1 cellular context compared by ENCODE assay signal in the genomic region with DNA sequence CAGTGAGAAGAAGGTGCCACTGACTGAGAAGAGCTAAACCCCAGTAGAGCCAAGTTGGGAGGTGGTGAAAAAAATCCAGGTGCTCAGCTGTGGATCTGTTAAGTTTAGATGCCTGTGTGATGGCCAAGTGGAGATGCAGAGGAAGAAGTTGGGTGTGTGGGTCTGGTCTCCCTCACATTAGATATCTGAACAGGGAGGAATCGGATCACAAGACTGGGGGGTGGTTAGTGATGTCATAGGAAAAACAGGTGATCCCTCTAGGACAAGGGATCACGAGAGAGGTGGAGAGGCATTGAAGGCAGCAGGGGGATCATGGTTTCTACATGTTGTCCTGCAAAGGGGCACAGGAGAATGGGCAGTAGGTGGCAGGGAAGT.
TF ChIP-seq lines count a peak whose summit lies in the region.

No MANE protein-coding gene starts in this region.

TF ChIP-seq in K562, 482 proteins besides CTCF, POLR2A, EP300 and RAD21 (continues in another document):
- TF ChIP-seq HOXB6 (CRISPR knock-in tag; IDR thresholded peaks at IDR 0.05; ENCODE audit: borderline replicate concordance) (no peak), ZFP1 (CRISPR knock-in tag; IDR thresholded peaks at IDR 0.05) (no peak), RBBP5 (IDR thresholded peaks at IDR 0.05; ENCODE audit: borderline replicate concordance, insufficient read depth, low read length, poor library complexity, severe bottlenecking) (peak; percentile 1), CHD2 (IDR thresholded peaks at IDR 0.05; ENCODE audit: low read depth, low read length) (no peak), MAFK (IDR thresholded peaks at IDR 0.05; ENCODE audit: low read length) (no peak), ZNF785 (CRISPR knock-in tag; IDR thresholded peaks at IDR 0.05) (no peak), KLF10 (CRISPR knock-in tag; IDR thresholded peaks at IDR 0.05) (no peak), FUS (optimal IDR thresholded peaks at IDR 0.05; ENCODE audit: low read depth, low read length) (no peak), ZNF830 (CRISPR knock-in tag; IDR thresholded peaks at IDR 0.05) (no peak), SUPT5H (IDR thresholded peaks at IDR 0.05) (no peak), NR1H2 (CRISPR knock-in tag; IDR thresholded peaks at IDR 0.05) (no peak), ZNF511 (CRISPR knock-in tag; IDR thresholded peaks at IDR 0.05) (0 out of 2 replicates have a peak, but pooled peaks have one; percentile 21), ARHGAP35 (IDR thresholded peaks at IDR 0.05; ENCODE audit: partially characterized antibody) (peak; percentile 35), ZNF449 (CRISPR knock-in tag; IDR thresholded peaks at IDR 0.05) (no peak), TCF7 (IDR thresholded peaks at IDR 0.05; ENCODE audit: borderline replicate concordance) (no peak), HDGF (IDR thresholded peaks at IDR 0.05) (peak; percentile 26; the same call in 1 of the 2 replicates), SMARCC2 (IDR thresholded peaks at IDR 0.05; ENCODE audit: low read depth) (no peak), ATF2 (CRISPR knock-in tag; IDR thresholded peaks at IDR 0.05) (no peak), MYBL2 (IDR thresholded peaks at IDR 0.05; ENCODE audit: low read depth) (no peak), MYBL2 (CRISPR knock-in tag; IDR thresholded peaks at IDR 0.05; ENCODE audit: borderline replicate concordance) (no peak), ZNF445 (CRISPR knock-in tag; IDR thresholded peaks at IDR 0.05; ENCODE audit: low read depth) (no peak), POLR2B (IDR thresholded peaks at IDR 0.05; ENCODE audit: low read depth, partially characterized antibody) (no peak), FOXP1 (CRISPR knock-in tag; IDR thresholded peaks at IDR 0.05) (no peak), HMG20A (CRISPR knock-in tag; conservative IDR thresholded peaks at IDR 0.05) (peak; percentile 75; the same call in 1 of the 2 replicates), LARP7 (IDR thresholded peaks at IDR 0.05) (peak; percentile 59; the same call in 1 of the 2 replicates), TBP (optimal IDR thresholded peaks at IDR 0.05; ENCODE audit: low read depth, low read length) (no peak), PPARD (CRISPR knock-in tag; IDR thresholded peaks at IDR 0.05) (no peak), SP2 (IDR thresholded peaks at IDR 0.05; ENCODE audit: extremely low read depth, low read depth, low read length, poor library complexity, severe bottlenecking) (no peak), BACH1 (tag; IDR thresholded peaks at IDR 0.05) (no peak), BRF1 (IDR thresholded peaks at IDR 0.05; ENCODE audit: borderline replicate concordance, extremely low read depth, insufficient read length) (no peak), FIP1L1 (IDR thresholded peaks at IDR 0.05; ENCODE audit: low read depth, low read length, poor library complexity, severe bottlenecking) (no peak), ARID3A (IDR thresholded peaks at IDR 0.05; ENCODE audit: borderline replicate concordance, low read depth, low read length) (no peak), ZNF41 (CRISPR knock-in tag; conservative IDR thresholded peaks at IDR 0.05) (no peak), MAFG (tag; conservative IDR thresholded peaks at IDR 0.05) (no peak; the same call in 1 of the 2 replicates), CCAR2 (IDR thresholded peaks at IDR 0.05; ENCODE audit: low read depth, low read length) (no peak), FOS (IDR thresholded peaks at IDR 0.05; ENCODE audit: extremely low read depth, insufficient read length) (no peak), SMARCA5 (IDR thresholded peaks at IDR 0.05) (peak; percentile 87), ZNF263 (CRISPR knock-in tag; IDR thresholded peaks at IDR 0.05; ENCODE audit: borderline replicate concordance) (no peak), NCOA2 (IDR thresholded peaks at IDR 0.05; ENCODE audit: partially characterized antibody in 2 of 2) (no peak), ZNF384 (IDR thresholded peaks at IDR 0.05; ENCODE audit: low read depth, low read length) (no peak), ERF (CRISPR knock-in tag; IDR thresholded peaks at IDR 0.05) (0 out of 2 replicates have a peak, but pooled peaks have one; percentile 47), LEF1 (IDR thresholded peaks at IDR 0.05) (no peak), MTA1 (IDR thresholded peaks at IDR 0.05; ENCODE audit: borderline replicate concordance) (no peak), STAT5B (CRISPR knock-in tag; IDR thresholded peaks at IDR 0.05) (no peak), TRIM24 (IDR thresholded peaks at IDR 0.05) (no peak), CREM (IDR thresholded peaks at IDR 0.05; ENCODE audit: low read depth) (no peak), RFX7 (CRISPR knock-in tag; IDR thresholded peaks at IDR 0.05) (no peak), YBX1 (IDR thresholded peaks at IDR 0.05) (no peak)
- TF ChIP-seq, protein P1, sequence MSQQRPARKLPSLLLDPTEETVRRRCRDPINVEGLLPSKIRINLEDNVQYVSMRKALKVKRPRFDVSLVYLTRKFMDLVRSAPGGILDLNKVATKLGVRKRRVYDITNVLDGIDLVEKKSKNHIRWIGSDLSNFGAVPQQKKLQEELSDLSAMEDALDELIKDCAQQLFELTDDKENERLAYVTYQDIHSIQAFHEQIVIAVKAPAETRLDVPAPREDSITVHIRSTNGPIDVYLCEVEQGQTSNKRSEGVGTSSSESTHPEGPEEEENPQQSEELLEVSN (IDR thresholded peaks at IDR 0.05; ENCODE audit: borderline replicate concordance in 1 of 2, extremely low read depth in 1 of 2, insufficient read depth in 1 of 2, insufficient read length in 1 of 2, low read depth in 1 of 2, low read length in 1 of 2, poor library complexity in 1 of 2, severe bottlenecking in 1 of 2): no peak
- TF ChIP-seq, protein P2, sequence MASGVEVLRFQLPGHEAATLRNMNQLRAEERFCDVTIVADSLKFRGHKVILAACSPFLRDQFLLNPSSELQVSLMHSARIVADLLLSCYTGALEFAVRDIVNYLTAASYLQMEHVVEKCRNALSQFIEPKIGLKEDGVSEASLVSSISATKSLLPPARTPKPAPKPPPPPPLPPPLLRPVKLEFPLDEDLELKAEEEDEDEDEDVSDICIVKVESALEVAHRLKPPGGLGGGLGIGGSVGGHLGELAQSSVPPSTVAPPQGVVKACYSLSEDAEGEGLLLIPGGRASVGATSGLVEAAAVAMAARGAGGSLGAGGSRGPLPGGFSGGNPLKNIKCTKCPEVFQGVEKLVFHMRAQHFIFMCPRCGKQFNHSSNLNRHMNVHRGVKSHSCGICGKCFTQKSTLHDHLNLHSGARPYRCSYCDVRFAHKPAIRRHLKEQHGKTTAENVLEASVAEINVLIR (CRISPR knock-in tag; IDR thresholded peaks at IDR 0.05): no peak
- TF ChIP-seq, protein P3, sequence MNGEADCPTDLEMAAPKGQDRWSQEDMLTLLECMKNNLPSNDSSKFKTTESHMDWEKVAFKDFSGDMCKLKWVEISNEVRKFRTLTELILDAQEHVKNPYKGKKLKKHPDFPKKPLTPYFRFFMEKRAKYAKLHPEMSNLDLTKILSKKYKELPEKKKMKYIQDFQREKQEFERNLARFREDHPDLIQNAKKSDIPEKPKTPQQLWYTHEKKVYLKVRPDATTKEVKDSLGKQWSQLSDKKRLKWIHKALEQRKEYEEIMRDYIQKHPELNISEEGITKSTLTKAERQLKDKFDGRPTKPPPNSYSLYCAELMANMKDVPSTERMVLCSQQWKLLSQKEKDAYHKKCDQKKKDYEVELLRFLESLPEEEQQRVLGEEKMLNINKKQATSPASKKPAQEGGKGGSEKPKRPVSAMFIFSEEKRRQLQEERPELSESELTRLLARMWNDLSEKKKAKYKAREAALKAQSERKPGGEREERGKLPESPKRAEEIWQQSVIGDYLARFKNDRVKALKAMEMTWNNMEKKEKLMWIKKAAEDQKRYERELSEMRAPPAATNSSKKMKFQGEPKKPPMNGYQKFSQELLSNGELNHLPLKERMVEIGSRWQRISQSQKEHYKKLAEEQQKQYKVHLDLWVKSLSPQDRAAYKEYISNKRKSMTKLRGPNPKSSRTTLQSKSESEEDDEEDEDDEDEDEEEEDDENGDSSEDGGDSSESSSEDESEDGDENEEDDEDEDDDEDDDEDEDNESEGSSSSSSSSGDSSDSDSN (IDR thresholded peaks at IDR 0.05; ENCODE audit: borderline replicate concordance in 1 of 2, low read depth in 2 of 2, low read length in 2 of 2): no peak
- TF ChIP-seq, protein P4, sequence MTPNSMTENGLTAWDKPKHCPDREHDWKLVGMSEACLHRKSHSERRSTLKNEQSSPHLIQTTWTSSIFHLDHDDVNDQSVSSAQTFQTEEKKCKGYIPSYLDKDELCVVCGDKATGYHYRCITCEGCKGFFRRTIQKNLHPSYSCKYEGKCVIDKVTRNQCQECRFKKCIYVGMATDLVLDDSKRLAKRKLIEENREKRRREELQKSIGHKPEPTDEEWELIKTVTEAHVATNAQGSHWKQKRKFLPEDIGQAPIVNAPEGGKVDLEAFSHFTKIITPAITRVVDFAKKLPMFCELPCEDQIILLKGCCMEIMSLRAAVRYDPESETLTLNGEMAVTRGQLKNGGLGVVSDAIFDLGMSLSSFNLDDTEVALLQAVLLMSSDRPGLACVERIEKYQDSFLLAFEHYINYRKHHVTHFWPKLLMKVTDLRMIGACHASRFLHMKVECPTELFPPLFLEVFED (CRISPR knock-in tag; conservative IDR thresholded peaks at IDR 0.05): 0 out of 2 replicates have a peak, but pooled peaks have one; percentile 16
- TF ChIP-seq, protein P5, sequence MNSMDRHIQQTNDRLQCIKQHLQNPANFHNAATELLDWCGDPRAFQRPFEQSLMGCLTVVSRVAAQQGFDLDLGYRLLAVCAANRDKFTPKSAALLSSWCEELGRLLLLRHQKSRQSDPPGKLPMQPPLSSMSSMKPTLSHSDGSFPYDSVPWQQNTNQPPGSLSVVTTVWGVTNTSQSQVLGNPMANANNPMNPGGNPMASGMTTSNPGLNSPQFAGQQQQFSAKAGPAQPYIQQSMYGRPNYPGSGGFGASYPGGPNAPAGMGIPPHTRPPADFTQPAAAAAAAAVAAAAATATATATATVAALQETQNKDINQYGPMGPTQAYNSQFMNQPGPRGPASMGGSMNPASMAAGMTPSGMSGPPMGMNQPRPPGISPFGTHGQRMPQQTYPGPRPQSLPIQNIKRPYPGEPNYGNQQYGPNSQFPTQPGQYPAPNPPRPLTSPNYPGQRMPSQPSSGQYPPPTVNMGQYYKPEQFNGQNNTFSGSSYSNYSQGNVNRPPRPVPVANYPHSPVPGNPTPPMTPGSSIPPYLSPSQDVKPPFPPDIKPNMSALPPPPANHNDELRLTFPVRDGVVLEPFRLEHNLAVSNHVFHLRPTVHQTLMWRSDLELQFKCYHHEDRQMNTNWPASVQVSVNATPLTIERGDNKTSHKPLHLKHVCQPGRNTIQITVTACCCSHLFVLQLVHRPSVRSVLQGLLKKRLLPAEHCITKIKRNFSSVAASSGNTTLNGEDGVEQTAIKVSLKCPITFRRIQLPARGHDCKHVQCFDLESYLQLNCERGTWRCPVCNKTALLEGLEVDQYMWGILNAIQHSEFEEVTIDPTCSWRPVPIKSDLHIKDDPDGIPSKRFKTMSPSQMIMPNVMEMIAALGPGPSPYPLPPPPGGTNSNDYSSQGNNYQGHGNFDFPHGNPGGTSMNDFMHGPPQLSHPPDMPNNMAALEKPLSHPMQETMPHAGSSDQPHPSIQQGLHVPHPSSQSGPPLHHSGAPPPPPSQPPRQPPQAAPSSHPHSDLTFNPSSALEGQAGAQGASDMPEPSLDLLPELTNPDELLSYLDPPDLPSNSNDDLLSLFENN (IDR thresholded peaks at IDR 0.05; ENCODE audit: low read depth in 2 of 2, low read length in 2 of 2): no peak
